ENCODE assay signal across 2 cellular contexts in the genomic region with DNA sequence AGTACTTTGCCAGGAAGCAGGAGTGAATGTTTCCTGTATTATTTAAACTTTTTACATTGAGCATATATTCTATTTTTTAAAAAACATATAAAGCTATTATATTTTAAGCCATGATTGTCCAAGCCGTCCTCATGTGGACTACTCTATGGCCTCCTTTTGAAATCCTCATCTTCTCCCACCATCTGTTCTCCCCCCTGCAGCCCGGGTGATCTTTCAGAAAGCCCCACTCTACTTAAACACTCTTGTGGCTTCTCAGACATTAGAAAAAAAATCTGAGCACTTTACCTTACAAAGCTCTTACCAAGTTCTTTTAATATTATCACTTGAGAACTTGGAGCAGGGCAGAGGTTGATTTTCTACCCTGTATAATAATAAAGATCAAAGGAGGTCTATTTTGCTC.
TF ChIP-seq lines count a peak whose summit lies in the region.

No MANE protein-coding gene starts in this region.

TF ChIP-seq in HepG2, 621 proteins besides CTCF, POLR2A, EP300 and RAD21:
- TF ChIP-seq ZFP91 (CRISPR knock-in tag; IDR thresholded peaks at IDR 0.05; ENCODE audit: borderline replicate concordance), result no peak
- TF ChIP-seq JUND (CRISPR knock-in tag; IDR thresholded peaks at IDR 0.05), result no peak

TF ChIP-seq in H1, 55 proteins besides CTCF, POLR2A, EP300 and RAD21 (continued from another document):
- TF ChIP-seq, protein P1, sequence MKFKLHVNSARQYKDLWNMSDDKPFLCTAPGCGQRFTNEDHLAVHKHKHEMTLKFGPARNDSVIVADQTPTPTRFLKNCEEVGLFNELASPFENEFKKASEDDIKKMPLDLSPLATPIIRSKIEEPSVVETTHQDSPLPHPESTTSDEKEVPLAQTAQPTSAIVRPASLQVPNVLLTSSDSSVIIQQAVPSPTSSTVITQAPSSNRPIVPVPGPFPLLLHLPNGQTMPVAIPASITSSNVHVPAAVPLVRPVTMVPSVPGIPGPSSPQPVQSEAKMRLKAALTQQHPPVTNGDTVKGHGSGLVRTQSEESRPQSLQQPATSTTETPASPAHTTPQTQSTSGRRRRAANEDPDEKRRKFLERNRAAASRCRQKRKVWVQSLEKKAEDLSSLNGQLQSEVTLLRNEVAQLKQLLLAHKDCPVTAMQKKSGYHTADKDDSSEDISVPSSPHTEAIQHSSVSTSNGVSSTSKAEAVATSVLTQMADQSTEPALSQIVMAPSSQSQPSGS (IDR thresholded peaks at IDR 0.05; ENCODE audit: low read length), result no peak
- TF ChIP-seq, protein P2, sequence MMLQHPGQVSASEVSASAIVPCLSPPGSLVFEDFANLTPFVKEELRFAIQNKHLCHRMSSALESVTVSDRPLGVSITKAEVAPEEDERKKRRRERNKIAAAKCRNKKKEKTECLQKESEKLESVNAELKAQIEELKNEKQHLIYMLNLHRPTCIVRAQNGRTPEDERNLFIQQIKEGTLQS (IDR thresholded peaks at IDR 0.05; ENCODE audit: insufficient read depth, low read depth, low read length), result no peak
- TF ChIP-seq TBP (IDR thresholded peaks at IDR 0.05; ENCODE audit: low read depth, low read length), result no peak
- no peak for TF ChIP-seq USF2 (IDR thresholded peaks at IDR 0.05; ENCODE audit: low read length)
- no peak for TF ChIP-seq RFX5 (IDR thresholded peaks at IDR 0.05; ENCODE audit: borderline replicate concordance, low read depth, low read length)
